Comparison of ENCODE assay signal across 8 cellular contexts in genomic region chr14:22099942-22100763, GRCh38.
DNase-seq lines count a peak whose midpoint lies in the region; ATAC-seq and TF ChIP-seq lines count a peak whose summit lies in the region.

No MANE protein-coding gene starts in this region.

- no peaks in the 10 kb centered on the region for H3K36me3 ChIP-seq in BJ (ENCODE audit: control insufficient read depth, insufficient read depth, low read length)

- no peak overlapping the region for H3K4me3 ChIP-seq in BJ (ENCODE audit: low read depth, low read length)
- no peak overlapping the region for H3K4me3 ChIP-seq in astrocyte of the cerebellum (ENCODE audit: low read depth, low read length)

- DNase-seq in BJ (ENCODE audit: low read depth) (no peak), astrocyte of the cerebellum (ENCODE audit: low read depth) (peak; percentile 22), inferior parietal cortex (ENCODE audit: extremely low spot score) (peak; percentile 44)
- DNase-seq in stimulated activated CD4-positive, alpha-beta T cell treated with anti-CD3 and anti-CD28 coated beads, Interleukin-1b, Interleukin-23, amount 100 ng/mL, for 4 hours (ENCODE audit: low read depth in 2 of 2): peak; percentile 14 to 31

- in situ Hi-C loops in astrocyte of the cerebellum (cut with HindIII; ENCODE audit: low sequenced_read_pairs): loop anchor here (5.0 kb wide), 1 partner anchor 48 kb away; no protein-coding TSS in a partner anchor

- peak; percentile 29; the same call in 1 of the 2 replicates for TF ChIP-seq CTCF in BJ (IDR thresholded peaks at IDR 0.05; ENCODE audit: insufficient read depth, low read depth, low read length)
- peak; percentile 68 for TF ChIP-seq CTCF in astrocyte of the cerebellum (IDR thresholded peaks at IDR 0.05; ENCODE audit: low read depth, low read length, missing control alignments)

- H3K27me3 ChIP-seq in BJ (ENCODE audit: control insufficient read depth, insufficient read depth, low read length): no peaks in the 10 kb centered on the region

- CTCF ChIA-PET in BJ (lab: Yijun Ruan, JAX): interaction anchor here (0.6 kb wide), 3 partner anchors 23 to 173 kb away, joined by 3 to 5 read pairs (median 4); no protein-coding TSS in a partner anchor

- ATAC-seq in GM18861 (IDR thresholded peaks at IDR 0.05; ENCODE audit: unreplicated experiment) (peak; percentile 69), HG03457 (IDR thresholded peaks at IDR 0.05; ENCODE audit: unreplicated experiment) (peak; percentile 56), SK-N-SH treated with all-trans-retinoic acid at 6 μM for 48 hours (peak; percentile 100), HG02970 (IDR thresholded peaks at IDR 0.05; ENCODE audit: low FRiP score, unreplicated experiment) (no peak)

- POLR2A ChIA-PET in BJ (lab: Charles Lee): no interaction called here

TF ChIP-seq in SK-N-SH treated with all-trans-retinoic acid at 6 μM for 48 hours, 23 proteins besides CTCF, POLR2A, EP300 and RAD21:
- TF ChIP-seq POU6F1 (CRISPR knock-in tag; IDR thresholded peaks at IDR 0.05; ENCODE audit: borderline replicate concordance, low read depth) (no peak), ZNF70 (CRISPR knock-in tag; IDR thresholded peaks at IDR 0.05) (no peak), CSRNP3 (CRISPR knock-in tag; IDR thresholded peaks at IDR 0.05) (no peak), GLIS3 (CRISPR knock-in tag; IDR thresholded peaks at IDR 0.05) (no peak), ZNF8 (CRISPR knock-in tag; IDR thresholded peaks at IDR 0.05) (no peak), TOX (CRISPR knock-in tag; IDR thresholded peaks at IDR 0.05; ENCODE audit: borderline replicate concordance) (no peak), TCF4 (CRISPR knock-in tag; IDR thresholded peaks at IDR 0.05; ENCODE audit: borderline replicate concordance) (no peak)
